Comparison of ENCODE assay signal across 7 cellular contexts in the genomic region with DNA sequence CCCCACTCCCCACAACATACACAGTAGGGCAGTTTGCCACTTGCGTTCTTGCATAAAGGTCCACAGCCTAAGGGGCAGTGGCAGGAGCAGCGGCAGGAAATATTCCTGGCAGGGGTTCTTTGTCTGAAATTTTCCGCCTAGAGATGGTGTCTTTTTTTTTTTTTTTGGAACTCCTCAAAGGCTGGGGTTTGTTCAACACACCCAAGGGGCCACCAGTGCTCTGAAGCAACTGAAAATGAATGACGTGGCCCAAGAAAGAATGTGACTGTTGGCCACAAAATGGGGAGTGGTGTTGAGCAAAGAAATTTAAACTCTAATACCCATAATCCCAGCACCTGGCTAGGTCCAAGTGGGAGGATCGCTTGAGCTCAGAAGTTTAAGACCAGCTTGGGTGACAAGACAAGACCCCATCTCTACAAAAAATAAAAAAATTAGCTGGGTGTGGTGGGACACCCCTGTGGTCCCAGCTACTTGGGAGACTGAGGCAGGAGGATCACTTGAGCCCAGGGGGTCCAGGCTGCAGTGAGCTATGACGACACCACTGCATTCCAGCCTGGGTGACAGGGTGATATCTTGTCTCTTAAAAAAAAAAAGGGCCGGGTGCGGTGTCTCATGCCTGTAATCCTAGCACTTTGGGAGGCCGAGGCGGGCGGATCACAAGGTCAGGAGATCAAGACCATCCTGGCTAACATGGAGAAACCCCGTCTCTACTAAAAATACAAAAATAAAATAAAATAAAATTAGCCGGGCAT. TPM values are rescaled to one million over a fixed set of nuclear protein-coding genes. Genes with fewer than 3 reads are reported as not detected.
DNase-seq lines count a peak whose midpoint lies in the region; ATAC-seq and TF ChIP-seq lines count a peak whose summit lies in the region.
"Not testable (repeated sequence)": the region's sequence is repeated elsewhere in the genome, so short reads cannot be mapped to it uniquely, and the experiment has no call there.

No MANE protein-coding gene starts in this region.

- H3K27ac ChIP-seq in GM23248, result 0 out of 2 replicates have a peak overlapping the region, but pooled peaks have one; percentile 15
- not testable (repeated sequence) for H3K27ac ChIP-seq in Panc1 (ENCODE audit: low read length); foreskin keratinocyte; heart right ventricle; left lung; gastrocnemius medialis

- not testable (repeated sequence) for H3K9ac ChIP-seq in GM23248

- not testable (repeated sequence) for H3K27ac Mint-ChIP-seq in WTC11

- H2AFZ ChIP-seq in GM23248, result not testable (repeated sequence)

- H4K20me1 ChIP-seq in GM23248 (ENCODE audit: insufficient read depth), result not testable (repeated sequence)

- not testable (repeated sequence) for DNase-seq in GM23248; Panc1 (ENCODE audit: low read depth, low spot score); WTC11 (ENCODE audit: low spot score); foreskin keratinocyte; heart right ventricle; left lung; gastrocnemius medialis

- H3K9me2 ChIP-seq in GM23248 (ENCODE audit: insufficient read depth), result not testable (repeated sequence)

- not testable (repeated sequence) for H3K4me1 Mint-ChIP-seq in WTC11

- H3K9me3 ChIP-seq in GM23248 (ENCODE audit: low read depth); Panc1 (ENCODE audit: control insufficient read depth, insufficient read depth, low read depth, low read length); heart right ventricle; left lung; gastrocnemius medialis: not testable (repeated sequence)

- intact Hi-C loops in Panc1 (cut with micrococcal nuclease; ENCODE audit: unreplicated experiment); heart right ventricle (cut with DNase I); left lung (cut with DNase I): not testable (repeated sequence)
- intact Hi-C loops in gastrocnemius medialis (cut with DNase I; ENCODE audit: low total_unique reads), result loop anchor here (10.0 kb wide), 1 partner anchor 715 kb away; no protein-coding TSS in a partner anchor

- in situ Hi-C loops in GM23248 (cut with MboI); Panc1 (cut with HindIII; ENCODE audit: low pct_unique_long_range_greater_than_20kb, low sequenced_read_pairs): not testable (repeated sequence)
- in situ Hi-C loops in gastrocnemius medialis (cut with MboI; ENCODE audit: low sequenced_read_pairs in 4 of 4), result loop anchor here in 1 of 4 donors (25.0 kb wide), 1 partner anchor 182 kb away; no protein-coding TSS in a partner anchor

- not testable (repeated sequence) for H3K4me1 ChIP-seq in GM23248 (ENCODE audit: insufficient read depth); Panc1 (ENCODE audit: control insufficient read depth, insufficient read depth, low read length); foreskin keratinocyte; heart right ventricle; left lung; gastrocnemius medialis

- CTCF ChIA-PET in Panc1 (lab: Charles Lee); WTC11 (lab: Charles Lee): not testable (repeated sequence)

- ATAC-seq in Panc1 (peak; percentile 46; the same call in 1 of the 2 replicates), WTC11 (peak; percentile 70), foreskin keratinocyte (peak; percentile 61), heart right ventricle (peak in 7 of 8 donors; percentile 19 to 70 (median 54)), left lung (peak; percentile 29), gastrocnemius medialis (peak; percentile 65 to 70)

- not testable (repeated sequence) for H3K27me3 ChIP-seq in GM23248 (replicated peaks; ENCODE audit: insufficient read depth); Panc1 (ENCODE audit: control insufficient read depth, insufficient read depth, low read length); foreskin keratinocyte; heart right ventricle; left lung; gastrocnemius medialis

- H3K36me3 ChIP-seq in GM23248 (ENCODE audit: low read depth); Panc1 (ENCODE audit: control insufficient read depth, insufficient read depth, low read length); gastrocnemius medialis: not testable (repeated sequence)
- H3K36me3 ChIP-seq in heart right ventricle (peaks cover 0 to 24% (median 0%) of the 10 kb centered on the region in 9 donors), left lung (peaks cover 0 to 18% of the 10 kb centered on the region in 2 donors)

- POLR2A ChIA-PET in Panc1 (lab: Charles Lee); WTC11 (lab: Charles Lee): not testable (repeated sequence)

- not testable (repeated sequence) for H3F3A ChIP-seq in GM23248 (ENCODE audit: insufficient read depth)

- TF ChIP-seq CTCF in Panc1 (IDR thresholded peaks at IDR 0.05); WTC11 (IDR thresholded peaks at IDR 0.05); foreskin keratinocyte (conservative IDR thresholded peaks at IDR 0.05); heart right ventricle (IDR thresholded peaks at IDR 0.05); left lung (IDR thresholded peaks at IDR 0.05); gastrocnemius medialis (IDR thresholded peaks at IDR 0.05 in 4 of 5, conservative IDR thresholded peaks at IDR 0.05 in 1 of 5): not testable (repeated sequence)

- not testable (repeated sequence) for H3K4me3 ChIP-seq in GM23248; Panc1 (ENCODE audit: low read depth in 2 of 2, low read length in 2 of 2); heart right ventricle; left lung; gastrocnemius medialis

- H3K79me2 ChIP-seq in GM23248 (ENCODE audit: insufficient read depth), result not testable (repeated sequence)

- 25 to 41% methylated on average over 4 of the region's 13 CpGs for WGBS in GM23248 (ENCODE audit: low coverage in 1 of 2, low lambda C conversion rate in 2 of 2, missing lambda C conversion rate in 2 of 2), 2 experiments
- WGBS in heart right ventricle, 2 donors, result 64 to 88% methylated on average over 4 to 6 of the region's 13 CpGs

- not testable (repeated sequence) for BruUV-seq in Panc1 (replicated peaks; lab: Mats Ljungman, UMichigan)

- H3K4me2 ChIP-seq in GM23248 (ENCODE audit: unreplicated experiment), result not testable (repeated sequence)

- not testable (repeated sequence) for TF ChIP-seq POLR2A in gastrocnemius medialis (IDR thresholded peaks at IDR 0.05)

- not testable (repeated sequence) for H3K9me3 Mint-ChIP-seq in WTC11

- H3K36me3 Mint-ChIP-seq in WTC11, result peaks cover 18% of the 10 kb centered on the region

- not testable (repeated sequence) for H3K27me3 Mint-ChIP-seq in WTC11 (ENCODE audit: low read depth)

- not testable (repeated sequence) for H3K4me3 Mint-ChIP-seq in WTC11

RNA-seq across cellular contexts. Expression of a gene that starts 7.5 kb away (rescaled TPM):
- total RNA-seq in GM23248 (2014; rRNA removed; shearing (Covaris generic)), result 2.7 and 5.9 TPM in 2 replicates
- polyA plus RNA-seq in GM23248 (2016; fragmentation: Nextera tagmentation; extraction: Ambion mirVana) (16.0 and 16.5 TPM in 2 replicates), foreskin keratinocyte (5.9 and 7.4 TPM in 2 replicates), heart right ventricle (10 to 100 TPM in 1 of 2 donors, 1 to 10 TPM in 1; 9.9 to 14.5 TPM)
- total RNA-seq in Panc1 (2021; ENCODE audit: unreplicated experiment) (21.8 TPM), WTC11 (2021) (13.1 to 15.1 TPM (median 13.2 TPM) in 3 replicates), foreskin keratinocyte (5.0 and 5.7 TPM in 2 replicates), heart right ventricle (10 to 100 TPM in 2 of 10 donors, 1 to 10 TPM in 8; 3.5 to 14.9 (median 6.2) TPM), left lung (10 to 100 TPM; 17.5 to 20.9 TPM), gastrocnemius medialis (1 to 10 TPM; 3.3 to 8.1 (median 5.7) TPM)
- 26.1 TPM for polyA plus RNA-seq in Panc1 (2012; ENCODE audit: insufficient read length)
